1 cellular context compared by ENCODE assay signal in the genomic region with DNA sequence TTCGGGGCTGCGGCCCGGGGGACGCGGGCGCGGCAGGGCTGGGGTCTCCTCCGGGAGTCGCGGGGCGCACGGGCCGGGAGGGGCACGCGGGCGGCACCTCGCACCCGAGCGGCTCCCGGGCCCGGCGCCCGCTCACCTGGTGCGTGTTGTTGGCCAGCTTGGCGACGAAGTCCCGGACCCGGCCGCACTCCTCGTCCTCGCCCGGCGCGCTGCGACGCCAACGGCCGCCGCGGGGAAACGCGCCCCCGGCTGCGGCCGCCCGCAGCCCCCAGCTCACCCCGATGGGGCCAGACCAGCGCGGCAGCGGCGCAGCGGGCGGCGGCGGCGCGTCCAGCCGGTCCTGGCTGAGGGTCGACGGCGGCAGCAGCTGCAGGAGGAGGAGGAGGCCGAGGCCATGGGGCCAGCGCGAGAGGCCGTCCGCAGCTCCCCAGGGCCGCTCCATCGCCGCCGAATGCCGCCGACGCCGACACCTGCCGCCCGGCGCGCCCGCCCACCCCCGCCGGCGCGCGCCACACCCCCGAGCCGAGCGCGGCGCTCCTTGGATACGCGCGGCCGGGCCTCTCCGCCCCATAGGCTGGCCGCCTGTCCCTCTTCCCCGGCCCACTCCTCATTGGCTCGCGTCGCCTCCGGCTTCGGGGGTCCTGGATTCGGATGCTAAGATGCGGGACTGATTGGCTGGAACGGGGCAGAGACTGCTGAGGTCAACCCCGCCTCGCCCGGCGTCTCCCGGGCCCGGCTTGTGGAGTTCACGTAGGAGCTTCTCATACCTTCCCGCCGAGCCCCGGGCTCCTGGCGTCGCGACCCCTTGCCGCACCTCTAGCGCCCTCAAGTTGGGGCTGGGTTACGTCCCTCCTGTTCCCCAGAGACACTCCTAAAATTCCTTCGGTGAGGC.
A peak's percentile ranks its signal among the peaks of the same experiment; 100 is the strongest.
TF ChIP-seq lines count a peak whose summit lies in the region.

Gene SORT1 (minus strand): TSS at position 468 of the 892 bp plus-strand sequence. CDS start 26 bp downstream, at position 442.

TF ChIP-seq in HepG2, 621 proteins besides CTCF, POLR2A, EP300 and RAD21 (continued from another document and continues in another):
- TF ChIP-seq DBP (CRISPR knock-in tag; IDR thresholded peaks at IDR 0.05; ENCODE audit: not compliant biosample characterization) (no peak), MATR3 (CRISPR knock-in tag; IDR thresholded peaks at IDR 0.05) (no peak), GATA4 (IDR thresholded peaks at IDR 0.05; ENCODE audit: borderline replicate concordance, low read depth) (no peak), HNRNPL (IDR thresholded peaks at IDR 0.05; ENCODE audit: low read depth, low read length) (0 out of 2 replicates have a peak, but pooled peaks have one; percentile 48), BRD4 (CRISPR knock-in tag; IDR thresholded peaks at IDR 0.05) (no peak), YY1 (IDR thresholded peaks at IDR 0.05; ENCODE audit: insufficient read depth, insufficient replicate concordance, low read depth, low read length) (no peak), U2AF2 (IDR thresholded peaks at IDR 0.05; ENCODE audit: low read depth, low read length) (no peak), TGIF2 (CRISPR knock-in tag; IDR thresholded peaks at IDR 0.05) (peak; percentile 47; the same call in 1 of the 2 replicates), ZNF552 (CRISPR knock-in tag; IDR thresholded peaks at IDR 0.05; ENCODE audit: borderline replicate concordance) (no peak), SAP130 (CRISPR knock-in tag; IDR thresholded peaks at IDR 0.05; ENCODE audit: low read depth) (peak; percentile 89), ZNF205 (CRISPR knock-in tag; IDR thresholded peaks at IDR 0.05) (no peak), DR1 (CRISPR knock-in tag; IDR thresholded peaks at IDR 0.05) (no peak), SATB2 (CRISPR knock-in tag; IDR thresholded peaks at IDR 0.05) (no peak), FOXA1 (IDR thresholded peaks at IDR 0.05) (no peak), FOXA1 (CRISPR knock-in tag; IDR thresholded peaks at IDR 0.05) (no peak), SMAD1 (CRISPR knock-in tag; IDR thresholded peaks at IDR 0.05; ENCODE audit: borderline replicate concordance, low read depth) (no peak), ZNF296 (CRISPR knock-in tag; conservative IDR thresholded peaks at IDR 0.05) (no peak), TRIM22 (IDR thresholded peaks at IDR 0.05) (no peak), KAT2B (IDR thresholded peaks at IDR 0.05; ENCODE audit: borderline replicate concordance, low read depth, low read length) (no peak)
- TF ChIP-seq, protein P1, sequence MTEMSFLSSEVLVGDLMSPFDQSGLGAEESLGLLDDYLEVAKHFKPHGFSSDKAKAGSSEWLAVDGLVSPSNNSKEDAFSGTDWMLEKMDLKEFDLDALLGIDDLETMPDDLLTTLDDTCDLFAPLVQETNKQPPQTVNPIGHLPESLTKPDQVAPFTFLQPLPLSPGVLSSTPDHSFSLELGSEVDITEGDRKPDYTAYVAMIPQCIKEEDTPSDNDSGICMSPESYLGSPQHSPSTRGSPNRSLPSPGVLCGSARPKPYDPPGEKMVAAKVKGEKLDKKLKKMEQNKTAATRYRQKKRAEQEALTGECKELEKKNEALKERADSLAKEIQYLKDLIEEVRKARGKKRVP (CRISPR knock-in tag; IDR thresholded peaks at IDR 0.05), result no peak
- TF ChIP-seq, protein P2, sequence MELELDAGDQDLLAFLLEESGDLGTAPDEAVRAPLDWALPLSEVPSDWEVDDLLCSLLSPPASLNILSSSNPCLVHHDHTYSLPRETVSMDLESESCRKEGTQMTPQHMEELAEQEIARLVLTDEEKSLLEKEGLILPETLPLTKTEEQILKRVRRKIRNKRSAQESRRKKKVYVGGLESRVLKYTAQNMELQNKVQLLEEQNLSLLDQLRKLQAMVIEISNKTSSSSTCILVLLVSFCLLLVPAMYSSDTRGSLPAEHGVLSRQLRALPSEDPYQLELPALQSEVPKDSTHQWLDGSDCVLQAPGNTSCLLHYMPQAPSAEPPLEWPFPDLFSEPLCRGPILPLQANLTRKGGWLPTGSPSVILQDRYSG (CRISPR knock-in tag; IDR thresholded peaks at IDR 0.05), result no peak
- TF ChIP-seq, protein P3, sequence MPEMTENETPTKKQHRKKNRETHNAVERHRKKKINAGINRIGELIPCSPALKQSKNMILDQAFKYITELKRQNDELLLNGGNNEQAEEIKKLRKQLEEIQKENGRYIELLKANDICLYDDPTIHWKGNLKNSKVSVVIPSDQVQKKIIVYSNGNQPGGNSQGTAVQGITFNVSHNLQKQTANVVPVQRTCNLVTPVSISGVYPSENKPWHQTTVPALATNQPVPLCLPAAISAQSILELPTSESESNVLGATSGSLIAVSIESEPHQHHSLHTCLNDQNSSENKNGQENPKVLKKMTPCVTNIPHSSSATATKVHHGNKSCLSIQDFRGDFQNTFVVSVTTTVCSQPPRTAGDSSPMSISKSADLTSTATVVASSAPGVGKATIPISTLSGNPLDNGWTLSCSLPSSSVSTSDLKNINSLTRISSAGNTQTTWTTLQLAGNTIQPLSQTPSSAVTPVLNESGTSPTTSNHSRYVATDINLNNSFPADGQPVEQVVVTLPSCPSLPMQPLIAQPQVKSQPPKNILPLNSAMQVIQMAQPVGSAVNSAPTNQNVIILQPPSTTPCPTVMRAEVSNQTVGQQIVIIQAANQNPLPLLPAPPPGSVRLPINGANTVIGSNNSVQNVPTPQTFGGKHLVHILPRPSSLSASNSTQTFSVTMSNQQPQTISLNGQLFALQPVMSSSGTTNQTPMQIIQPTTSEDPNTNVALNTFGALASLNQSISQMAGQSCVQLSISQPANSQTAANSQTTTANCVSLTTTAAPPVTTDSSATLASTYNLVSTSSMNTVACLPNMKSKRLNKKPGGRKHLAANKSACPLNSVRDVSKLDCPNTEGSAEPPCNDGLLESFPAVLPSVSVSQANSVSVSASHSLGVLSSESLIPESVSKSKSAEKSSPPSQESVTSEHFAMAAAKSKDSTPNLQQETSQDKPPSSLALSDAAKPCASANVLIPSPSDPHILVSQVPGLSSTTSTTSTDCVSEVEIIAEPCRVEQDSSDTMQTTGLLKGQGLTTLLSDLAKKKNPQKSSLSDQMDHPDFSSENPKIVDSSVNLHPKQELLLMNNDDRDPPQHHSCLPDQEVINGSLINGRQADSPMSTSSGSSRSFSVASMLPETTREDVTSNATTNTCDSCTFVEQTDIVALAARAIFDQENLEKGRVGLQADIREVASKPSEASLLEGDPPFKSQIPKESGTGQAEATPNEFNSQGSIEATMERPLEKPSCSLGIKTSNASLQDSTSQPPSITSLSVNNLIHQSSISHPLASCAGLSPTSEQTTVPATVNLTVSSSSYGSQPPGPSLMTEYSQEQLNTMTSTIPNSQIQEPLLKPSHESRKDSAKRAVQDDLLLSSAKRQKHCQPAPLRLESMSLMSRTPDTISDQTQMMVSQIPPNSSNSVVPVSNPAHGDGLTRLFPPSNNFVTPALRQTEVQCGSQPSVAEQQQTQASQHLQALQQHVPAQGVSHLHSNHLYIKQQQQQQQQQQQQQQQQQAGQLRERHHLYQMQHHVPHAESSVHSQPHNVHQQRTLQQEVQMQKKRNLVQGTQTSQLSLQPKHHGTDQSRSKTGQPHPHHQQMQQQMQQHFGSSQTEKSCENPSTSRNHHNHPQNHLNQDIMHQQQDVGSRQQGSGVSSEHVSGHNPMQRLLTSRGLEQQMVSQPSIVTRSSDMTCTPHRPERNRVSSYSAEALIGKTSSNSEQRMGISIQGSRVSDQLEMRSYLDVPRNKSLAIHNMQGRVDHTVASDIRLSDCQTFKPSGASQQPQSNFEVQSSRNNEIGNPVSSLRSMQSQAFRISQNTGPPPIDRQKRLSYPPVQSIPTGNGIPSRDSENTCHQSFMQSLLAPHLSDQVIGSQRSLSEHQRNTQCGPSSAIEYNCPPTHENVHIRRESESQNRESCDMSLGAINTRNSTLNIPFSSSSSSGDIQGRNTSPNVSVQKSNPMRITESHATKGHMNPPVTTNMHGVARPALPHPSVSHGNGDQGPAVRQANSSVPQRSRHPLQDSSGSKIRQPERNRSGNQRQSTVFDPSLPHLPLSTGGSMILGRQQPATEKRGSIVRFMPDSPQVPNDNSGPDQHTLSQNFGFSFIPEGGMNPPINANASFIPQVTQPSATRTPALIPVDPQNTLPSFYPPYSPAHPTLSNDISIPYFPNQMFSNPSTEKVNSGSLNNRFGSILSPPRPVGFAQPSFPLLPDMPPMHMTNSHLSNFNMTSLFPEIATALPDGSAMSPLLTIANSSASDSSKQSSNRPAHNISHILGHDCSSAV (CRISPR knock-in tag; IDR thresholded peaks at IDR 0.05; ENCODE audit: borderline replicate concordance), result no peak
- TF ChIP-seq, protein P4, sequence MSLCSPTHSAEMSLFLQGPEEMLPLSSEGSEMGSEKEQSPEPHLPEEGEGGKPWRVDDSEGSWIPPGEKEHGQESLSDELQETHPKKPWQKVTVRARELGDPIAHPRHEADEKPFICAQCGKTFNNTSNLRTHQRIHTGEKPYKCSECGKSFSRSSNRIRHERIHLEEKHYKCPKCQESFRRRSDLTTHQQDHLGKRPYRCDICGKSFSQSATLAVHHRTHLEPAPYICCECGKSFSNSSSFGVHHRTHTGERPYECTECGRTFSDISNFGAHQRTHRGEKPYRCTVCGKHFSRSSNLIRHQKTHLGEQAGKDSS (CRISPR knock-in tag; IDR thresholded peaks at IDR 0.05; ENCODE audit: borderline replicate concordance, low read depth), result no peak
- TF ChIP-seq, protein P5, sequence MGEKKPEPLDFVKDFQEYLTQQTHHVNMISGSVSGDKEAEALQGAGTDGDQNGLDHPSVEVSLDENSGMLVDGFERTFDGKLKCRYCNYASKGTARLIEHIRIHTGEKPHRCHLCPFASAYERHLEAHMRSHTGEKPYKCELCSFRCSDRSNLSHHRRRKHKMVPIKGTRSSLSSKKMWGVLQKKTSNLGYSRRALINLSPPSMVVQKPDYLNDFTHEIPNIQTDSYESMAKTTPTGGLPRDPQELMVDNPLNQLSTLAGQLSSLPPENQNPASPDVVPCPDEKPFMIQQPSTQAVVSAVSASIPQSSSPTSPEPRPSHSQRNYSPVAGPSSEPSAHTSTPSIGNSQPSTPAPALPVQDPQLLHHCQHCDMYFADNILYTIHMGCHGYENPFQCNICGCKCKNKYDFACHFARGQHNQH (CRISPR knock-in tag; IDR thresholded peaks at IDR 0.05), result peak; percentile 68; the same call in 1 of the 2 replicates
- TF ChIP-seq, protein P6, sequence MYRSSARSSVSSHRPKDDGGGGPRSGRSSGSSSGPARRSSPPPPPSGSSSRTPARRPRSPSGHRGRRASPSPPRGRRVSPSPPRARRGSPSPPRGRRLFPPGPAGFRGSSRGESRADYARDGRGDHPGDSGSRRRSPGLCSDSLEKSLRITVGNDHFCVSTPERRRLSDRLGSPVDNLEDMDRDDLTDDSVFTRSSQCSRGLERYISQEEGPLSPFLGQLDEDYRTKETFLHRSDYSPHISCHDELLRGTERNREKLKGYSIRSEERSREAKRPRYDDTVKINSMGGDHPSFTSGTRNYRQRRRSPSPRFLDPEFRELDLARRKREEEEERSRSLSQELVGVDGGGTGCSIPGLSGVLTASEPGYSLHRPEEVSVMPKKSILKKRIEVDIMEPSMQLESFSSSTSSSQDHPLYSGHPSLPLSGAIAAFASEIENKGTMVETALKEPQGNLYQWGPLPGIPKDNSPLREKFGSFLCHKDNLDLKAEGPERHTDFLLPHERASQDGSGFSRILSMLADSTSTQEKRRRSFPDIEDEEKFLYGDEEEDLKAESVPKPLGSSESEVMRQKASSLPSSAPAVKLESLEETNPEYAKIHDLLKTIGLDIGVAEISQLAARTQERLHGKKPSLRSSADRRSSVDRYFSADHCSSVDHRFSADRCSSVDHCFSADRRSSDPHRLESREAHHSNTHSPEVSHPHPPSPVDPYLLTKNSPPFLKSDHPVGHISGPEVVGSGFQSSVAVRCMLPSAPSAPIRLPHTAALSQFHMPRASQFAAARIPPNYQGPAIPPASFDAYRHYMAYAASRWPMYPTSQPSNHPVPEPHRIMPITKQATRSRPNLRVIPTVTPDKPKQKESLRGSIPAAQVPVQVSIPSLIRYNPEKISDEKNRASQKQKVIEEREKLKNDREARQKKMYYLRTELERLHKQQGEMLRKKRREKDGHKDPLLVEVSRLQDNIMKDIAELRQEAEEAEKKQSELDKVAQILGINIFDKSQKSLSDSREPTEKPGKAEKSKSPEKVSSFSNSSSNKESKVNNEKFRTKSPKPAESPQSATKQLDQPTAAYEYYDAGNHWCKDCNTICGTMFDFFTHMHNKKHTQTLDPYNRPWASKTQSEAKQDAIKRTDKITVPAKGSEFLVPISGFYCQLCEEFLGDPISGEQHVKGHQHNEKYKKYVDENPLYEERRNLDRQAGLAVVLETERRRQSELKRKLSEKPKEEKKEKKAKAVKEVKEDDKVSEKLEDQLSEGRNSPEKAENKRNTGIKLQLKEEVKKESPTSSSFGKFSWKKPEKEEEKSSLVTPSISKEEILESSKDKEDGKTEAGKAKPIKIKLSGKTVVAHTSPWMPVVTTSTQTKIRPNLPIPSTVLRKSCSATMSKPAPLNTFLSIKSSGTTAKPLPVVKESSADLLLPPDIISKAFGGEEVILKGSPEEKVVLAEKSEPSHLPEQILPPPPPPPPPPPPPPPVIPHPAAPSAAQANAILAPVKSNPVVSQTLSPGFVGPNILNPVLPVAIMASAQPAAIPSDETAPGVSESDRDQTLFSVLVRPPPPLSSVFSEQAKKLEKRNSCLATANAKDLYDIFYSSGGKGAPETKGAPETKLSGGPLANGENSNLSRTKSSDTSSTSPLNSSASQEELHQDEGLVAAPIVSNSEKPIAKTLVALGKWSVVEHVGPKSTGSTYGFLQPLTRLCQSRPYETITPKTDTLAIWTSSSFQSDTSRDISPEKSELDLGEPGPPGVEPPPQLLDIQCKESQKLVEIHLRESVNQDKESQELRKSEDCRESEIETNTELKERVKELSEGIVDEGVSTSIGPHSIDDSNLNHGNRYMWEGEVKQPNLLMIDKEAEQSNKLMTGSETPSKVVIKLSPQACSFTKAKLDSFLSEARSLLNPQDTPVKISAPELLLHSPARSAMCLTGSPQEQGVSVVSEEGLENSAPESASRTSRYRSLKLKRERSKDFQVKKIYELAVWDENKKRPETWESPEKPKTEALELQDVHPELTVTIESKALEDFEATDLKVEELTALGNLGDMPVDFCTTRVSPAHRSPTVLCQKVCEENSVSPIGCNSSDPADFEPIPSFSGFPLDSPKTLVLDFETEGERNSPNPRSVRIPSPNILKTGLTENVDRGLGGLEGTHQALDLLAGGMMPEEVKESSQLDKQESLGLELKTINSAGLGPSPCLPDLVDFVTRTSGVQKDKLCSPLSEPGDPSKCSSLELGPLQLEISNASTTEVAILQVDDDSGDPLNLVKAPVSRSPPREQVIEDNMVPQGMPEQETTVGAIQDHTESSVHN (CRISPR knock-in tag; IDR thresholded peaks at IDR 0.05), result no peak
